In the genomic region with DNA sequence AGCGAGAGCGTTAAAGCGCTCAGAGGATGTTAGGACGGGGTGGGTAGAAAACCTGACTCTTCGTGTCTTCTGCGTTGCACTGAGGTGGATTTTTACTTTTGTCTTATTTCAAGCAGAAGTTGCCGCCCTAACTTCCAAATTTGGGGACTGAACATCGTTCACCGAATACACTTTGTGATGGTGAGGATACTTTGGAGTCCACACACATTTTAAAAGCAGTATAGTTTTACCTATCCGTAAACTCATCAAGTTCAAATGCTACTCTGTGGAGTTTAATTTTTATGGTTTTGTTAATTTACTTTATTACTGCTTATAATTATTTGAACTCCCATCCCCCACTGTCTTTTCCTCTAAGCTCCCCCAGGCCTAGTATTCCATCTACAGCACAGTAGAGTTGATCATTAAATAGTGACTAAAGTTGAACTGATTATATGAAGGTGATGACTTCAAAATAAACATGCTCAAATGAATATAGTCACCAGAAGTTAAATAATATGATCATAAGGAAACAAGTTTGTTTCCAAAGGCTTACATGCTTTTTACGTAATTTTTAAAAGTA, we compare ENCODE assay signal across 1 cellular context.
TF ChIP-seq lines count a peak whose summit lies in the region.

No MANE protein-coding gene starts in this region.

TF ChIP-seq in K562, 482 proteins besides CTCF, POLR2A, EP300 and RAD21 (continued from another document):
- TF ChIP-seq, protein P1, sequence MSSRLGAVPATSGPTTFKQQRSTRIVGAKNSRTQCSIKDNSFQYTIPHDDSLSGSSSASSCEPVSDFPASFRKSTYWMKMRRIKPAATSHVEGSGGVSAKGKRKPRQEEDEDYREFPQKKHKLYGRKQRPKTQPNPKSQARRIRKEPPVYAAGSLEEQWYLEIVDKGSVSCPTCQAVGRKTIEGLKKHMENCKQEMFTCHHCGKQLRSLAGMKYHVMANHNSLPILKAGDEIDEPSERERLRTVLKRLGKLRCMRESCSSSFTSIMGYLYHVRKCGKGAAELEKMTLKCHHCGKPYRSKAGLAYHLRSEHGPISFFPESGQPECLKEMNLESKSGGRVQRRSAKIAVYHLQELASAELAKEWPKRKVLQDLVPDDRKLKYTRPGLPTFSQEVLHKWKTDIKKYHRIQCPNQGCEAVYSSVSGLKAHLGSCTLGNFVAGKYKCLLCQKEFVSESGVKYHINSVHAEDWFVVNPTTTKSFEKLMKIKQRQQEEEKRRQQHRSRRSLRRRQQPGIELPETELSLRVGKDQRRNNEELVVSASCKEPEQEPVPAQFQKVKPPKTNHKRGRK (tag; IDR thresholded peaks at IDR 0.05), result no peak
